Comparison of ENCODE assay signal across 1 cellular context in the genomic region with DNA sequence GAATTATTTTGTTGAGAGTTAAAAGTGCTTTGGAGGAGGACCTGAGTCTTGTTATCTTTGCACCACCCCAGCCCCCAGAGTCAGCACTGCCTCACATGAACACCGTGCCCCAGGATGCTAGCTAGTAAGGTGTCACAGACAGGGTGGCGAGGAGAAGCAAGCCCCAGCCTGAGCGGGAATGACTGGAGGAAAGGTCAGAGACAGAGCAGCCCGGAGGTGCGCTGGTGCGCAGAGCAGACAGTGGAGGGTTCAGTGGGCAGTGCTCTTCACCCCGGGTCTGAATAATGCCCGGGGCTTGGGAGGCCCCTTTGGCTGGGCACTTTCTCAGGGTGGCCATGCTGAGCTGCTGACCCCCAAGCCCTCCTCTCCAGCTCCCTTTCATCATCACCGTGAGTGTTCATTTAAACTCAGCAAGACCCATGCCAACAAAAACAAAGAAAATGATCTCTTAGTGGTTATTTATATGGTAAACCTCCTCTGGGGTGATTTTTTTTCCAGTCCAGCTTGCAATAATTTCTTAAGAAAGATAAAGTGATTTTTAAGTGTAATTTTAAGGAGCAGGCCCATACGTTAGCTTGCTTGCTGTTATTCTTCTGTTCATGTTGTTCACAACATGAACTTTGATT.
TF ChIP-seq lines count a peak whose summit lies in the region.

No MANE protein-coding gene starts in this region.

TF ChIP-seq in HEK293, 187 proteins besides CTCF, POLR2A, EP300 and RAD21 (continued from another document and continues in another):
- TF ChIP-seq, protein P1, sequence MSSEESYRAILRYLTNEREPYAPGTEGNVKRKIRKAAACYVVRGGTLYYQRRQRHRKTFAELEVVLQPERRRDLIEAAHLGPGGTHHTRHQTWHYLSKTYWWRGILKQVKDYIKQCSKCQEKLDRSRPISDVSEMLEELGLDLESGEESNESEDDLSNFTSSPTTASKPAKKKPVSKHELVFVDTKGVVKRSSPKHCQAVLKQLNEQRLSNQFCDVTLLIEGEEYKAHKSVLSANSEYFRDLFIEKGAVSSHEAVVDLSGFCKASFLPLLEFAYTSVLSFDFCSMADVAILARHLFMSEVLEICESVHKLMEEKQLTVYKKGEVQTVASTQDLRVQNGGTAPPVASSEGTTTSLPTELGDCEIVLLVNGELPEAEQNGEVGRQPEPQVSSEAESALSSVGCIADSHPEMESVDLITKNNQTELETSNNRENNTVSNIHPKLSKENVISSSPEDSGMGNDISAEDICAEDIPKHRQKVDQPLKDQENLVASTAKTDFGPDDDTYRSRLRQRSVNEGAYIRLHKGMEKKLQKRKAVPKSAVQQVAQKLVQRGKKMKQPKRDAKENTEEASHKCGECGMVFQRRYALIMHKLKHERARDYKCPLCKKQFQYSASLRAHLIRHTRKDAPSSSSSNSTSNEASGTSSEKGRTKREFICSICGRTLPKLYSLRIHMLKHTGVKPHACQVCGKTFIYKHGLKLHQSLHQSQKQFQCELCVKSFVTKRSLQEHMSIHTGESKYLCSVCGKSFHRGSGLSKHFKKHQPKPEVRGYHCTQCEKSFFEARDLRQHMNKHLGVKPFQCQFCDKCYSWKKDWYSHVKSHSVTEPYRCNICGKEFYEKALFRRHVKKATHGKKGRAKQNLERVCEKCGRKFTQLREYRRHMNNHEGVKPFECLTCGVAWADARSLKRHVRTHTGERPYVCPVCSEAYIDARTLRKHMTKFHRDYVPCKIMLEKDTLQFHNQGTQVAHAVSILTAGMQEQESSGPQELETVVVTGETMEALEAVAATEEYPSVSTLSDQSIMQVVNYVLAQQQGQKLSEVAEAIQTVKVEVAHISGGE (tag by site-specific recombination; conservative IDR thresholded peaks at IDR 0.05; ENCODE audit: low read depth) = no peak
- TF ChIP-seq ZNF664 (tag by site-specific recombination; IDR thresholded peaks at IDR 0.05) (0 out of 2 replicates have a peak, but pooled peaks have one; percentile 27), ZSCAN16 (tag by site-specific recombination; IDR thresholded peaks at IDR 0.05) (no peak), ZNF341 (tag by site-specific recombination; IDR thresholded peaks at IDR 0.05; ENCODE audit: low read depth) (no peak), TCF7L2 (IDR thresholded peaks at IDR 0.05; ENCODE audit: borderline replicate concordance, low read depth, low read length) (no peak), ZNF16 (tag by site-specific recombination; IDR thresholded peaks at IDR 0.05; ENCODE audit: low read depth) (no peak), ZSCAN30 (tag by site-specific recombination; IDR thresholded peaks at IDR 0.05) (peak; percentile 6; the same call in 1 of the 2 replicates), ZFP41 (tag by site-specific recombination; IDR thresholded peaks at IDR 0.05; ENCODE audit: borderline replicate concordance) (no peak), IKZF3 (tag by site-specific recombination; IDR thresholded peaks at IDR 0.05) (peak; percentile 55; the same call in 1 of the 2 replicates), ZNF837 (tag by site-specific recombination; IDR thresholded peaks at IDR 0.05) (no peak), ZNF843 (tag by site-specific recombination; IDR thresholded peaks at IDR 0.05) (peak; percentile 64; the same call in 1 of the 2 replicates), GLIS1 (tag by site-specific recombination; IDR thresholded peaks at IDR 0.05) (peak; percentile 52; the same call in 1 of the 2 replicates), ZNF175 (tag by site-specific recombination; IDR thresholded peaks at IDR 0.05) (no peak), ZBTB48 (tag by site-specific recombination; IDR thresholded peaks at IDR 0.05) (no peak), MZF1 (tag by site-specific recombination; IDR thresholded peaks at IDR 0.05; ENCODE audit: borderline replicate concordance) (0 out of 2 replicates have a peak, but pooled peaks have one; percentile 44), ZNF596 (tag by site-specific recombination; IDR thresholded peaks at IDR 0.05) (no peak), ZNF221 (tag by site-specific recombination; IDR thresholded peaks at IDR 0.05; ENCODE audit: borderline replicate concordance) (no peak), ZEB2 (tag by site-specific recombination; IDR thresholded peaks at IDR 0.05) (0 out of 2 replicates have a peak, but pooled peaks have one; percentile 28), ZNF76 (tag by site-specific recombination; IDR thresholded peaks at IDR 0.05; ENCODE audit: borderline replicate concordance, low read depth) (no peak), YY2 (tag by site-specific recombination; IDR thresholded peaks at IDR 0.05) (no peak), GFI1B (tag by site-specific recombination; IDR thresholded peaks at IDR 0.05) (no peak), ZNF391 (tag by site-specific recombination; IDR thresholded peaks at IDR 0.05; ENCODE audit: borderline replicate concordance, low read depth) (no peak), ZIC2 (tag by site-specific recombination; IDR thresholded peaks at IDR 0.05) (peak; percentile 92), ZNF571 (tag by site-specific recombination; IDR thresholded peaks at IDR 0.05) (no peak), ZNF10 (tag by site-specific recombination; IDR thresholded peaks at IDR 0.05) (no peak)
- TF ChIP-seq, protein P2, sequence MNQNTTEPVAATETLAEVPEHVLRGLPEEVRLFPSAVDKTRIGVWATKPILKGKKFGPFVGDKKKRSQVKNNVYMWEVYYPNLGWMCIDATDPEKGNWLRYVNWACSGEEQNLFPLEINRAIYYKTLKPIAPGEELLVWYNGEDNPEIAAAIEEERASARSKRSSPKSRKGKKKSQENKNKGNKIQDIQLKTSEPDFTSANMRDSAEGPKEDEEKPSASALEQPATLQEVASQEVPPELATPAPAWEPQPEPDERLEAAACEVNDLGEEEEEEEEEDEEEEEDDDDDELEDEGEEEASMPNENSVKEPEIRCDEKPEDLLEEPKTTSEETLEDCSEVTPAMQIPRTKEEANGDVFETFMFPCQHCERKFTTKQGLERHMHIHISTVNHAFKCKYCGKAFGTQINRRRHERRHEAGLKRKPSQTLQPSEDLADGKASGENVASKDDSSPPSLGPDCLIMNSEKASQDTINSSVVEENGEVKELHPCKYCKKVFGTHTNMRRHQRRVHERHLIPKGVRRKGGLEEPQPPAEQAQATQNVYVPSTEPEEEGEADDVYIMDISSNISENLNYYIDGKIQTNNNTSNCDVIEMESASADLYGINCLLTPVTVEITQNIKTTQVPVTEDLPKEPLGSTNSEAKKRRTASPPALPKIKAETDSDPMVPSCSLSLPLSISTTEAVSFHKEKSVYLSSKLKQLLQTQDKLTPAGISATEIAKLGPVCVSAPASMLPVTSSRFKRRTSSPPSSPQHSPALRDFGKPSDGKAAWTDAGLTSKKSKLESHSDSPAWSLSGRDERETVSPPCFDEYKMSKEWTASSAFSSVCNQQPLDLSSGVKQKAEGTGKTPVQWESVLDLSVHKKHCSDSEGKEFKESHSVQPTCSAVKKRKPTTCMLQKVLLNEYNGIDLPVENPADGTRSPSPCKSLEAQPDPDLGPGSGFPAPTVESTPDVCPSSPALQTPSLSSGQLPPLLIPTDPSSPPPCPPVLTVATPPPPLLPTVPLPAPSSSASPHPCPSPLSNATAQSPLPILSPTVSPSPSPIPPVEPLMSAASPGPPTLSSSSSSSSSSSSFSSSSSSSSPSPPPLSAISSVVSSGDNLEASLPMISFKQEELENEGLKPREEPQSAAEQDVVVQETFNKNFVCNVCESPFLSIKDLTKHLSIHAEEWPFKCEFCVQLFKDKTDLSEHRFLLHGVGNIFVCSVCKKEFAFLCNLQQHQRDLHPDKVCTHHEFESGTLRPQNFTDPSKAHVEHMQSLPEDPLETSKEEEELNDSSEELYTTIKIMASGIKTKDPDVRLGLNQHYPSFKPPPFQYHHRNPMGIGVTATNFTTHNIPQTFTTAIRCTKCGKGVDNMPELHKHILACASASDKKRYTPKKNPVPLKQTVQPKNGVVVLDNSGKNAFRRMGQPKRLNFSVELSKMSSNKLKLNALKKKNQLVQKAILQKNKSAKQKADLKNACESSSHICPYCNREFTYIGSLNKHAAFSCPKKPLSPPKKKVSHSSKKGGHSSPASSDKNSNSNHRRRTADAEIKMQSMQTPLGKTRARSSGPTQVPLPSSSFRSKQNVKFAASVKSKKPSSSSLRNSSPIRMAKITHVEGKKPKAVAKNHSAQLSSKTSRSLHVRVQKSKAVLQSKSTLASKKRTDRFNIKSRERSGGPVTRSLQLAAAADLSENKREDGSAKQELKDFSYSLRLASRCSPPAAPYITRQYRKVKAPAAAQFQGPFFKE (tag by site-specific recombination; IDR thresholded peaks at IDR 0.05; ENCODE audit: borderline replicate concordance) = no peak
- TF ChIP-seq, protein P3, sequence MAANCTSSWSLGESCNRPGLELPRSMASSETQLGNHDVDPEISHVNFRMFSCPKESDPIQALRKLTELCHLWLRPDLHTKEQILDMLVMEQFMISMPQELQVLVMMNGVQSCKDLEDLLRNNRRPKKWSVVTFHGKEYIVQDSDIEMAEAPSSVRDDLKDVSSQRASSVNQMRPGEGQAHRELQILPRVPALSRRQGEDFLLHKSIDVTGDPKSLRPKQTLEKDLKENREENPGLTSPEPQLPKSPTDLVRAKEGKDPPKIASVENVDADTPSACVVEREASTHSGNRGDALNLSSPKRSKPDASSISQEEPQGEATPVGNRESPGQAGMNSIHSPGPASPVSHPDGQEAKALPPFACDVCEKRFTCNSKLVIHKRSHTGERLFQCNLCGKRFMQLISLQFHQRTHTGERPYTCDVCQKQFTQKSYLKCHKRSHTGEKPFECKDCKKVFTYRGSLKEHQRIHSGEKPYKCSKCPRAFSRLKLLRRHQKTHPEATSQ (tag by site-specific recombination; IDR thresholded peaks at IDR 0.05) = no peak
- TF ChIP-seq, protein P4, sequence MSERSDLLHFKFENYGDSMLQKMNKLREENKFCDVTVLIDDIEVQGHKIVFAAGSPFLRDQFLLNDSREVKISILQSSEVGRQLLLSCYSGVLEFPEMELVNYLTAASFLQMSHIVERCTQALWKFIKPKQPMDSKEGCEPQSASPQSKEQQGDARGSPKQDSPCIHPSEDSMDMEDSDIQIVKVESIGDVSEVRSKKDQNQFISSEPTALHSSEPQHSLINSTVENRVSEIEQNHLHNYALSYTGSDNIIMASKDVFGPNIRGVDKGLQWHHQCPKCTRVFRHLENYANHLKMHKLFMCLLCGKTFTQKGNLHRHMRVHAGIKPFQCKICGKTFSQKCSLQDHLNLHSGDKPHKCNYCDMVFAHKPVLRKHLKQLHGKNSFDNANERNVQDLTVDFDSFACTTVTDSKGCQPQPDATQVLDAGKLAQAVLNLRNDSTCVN (tag by site-specific recombination; optimal IDR thresholded peaks at IDR 0.05) = no peak
- TF ChIP-seq, protein P5, sequence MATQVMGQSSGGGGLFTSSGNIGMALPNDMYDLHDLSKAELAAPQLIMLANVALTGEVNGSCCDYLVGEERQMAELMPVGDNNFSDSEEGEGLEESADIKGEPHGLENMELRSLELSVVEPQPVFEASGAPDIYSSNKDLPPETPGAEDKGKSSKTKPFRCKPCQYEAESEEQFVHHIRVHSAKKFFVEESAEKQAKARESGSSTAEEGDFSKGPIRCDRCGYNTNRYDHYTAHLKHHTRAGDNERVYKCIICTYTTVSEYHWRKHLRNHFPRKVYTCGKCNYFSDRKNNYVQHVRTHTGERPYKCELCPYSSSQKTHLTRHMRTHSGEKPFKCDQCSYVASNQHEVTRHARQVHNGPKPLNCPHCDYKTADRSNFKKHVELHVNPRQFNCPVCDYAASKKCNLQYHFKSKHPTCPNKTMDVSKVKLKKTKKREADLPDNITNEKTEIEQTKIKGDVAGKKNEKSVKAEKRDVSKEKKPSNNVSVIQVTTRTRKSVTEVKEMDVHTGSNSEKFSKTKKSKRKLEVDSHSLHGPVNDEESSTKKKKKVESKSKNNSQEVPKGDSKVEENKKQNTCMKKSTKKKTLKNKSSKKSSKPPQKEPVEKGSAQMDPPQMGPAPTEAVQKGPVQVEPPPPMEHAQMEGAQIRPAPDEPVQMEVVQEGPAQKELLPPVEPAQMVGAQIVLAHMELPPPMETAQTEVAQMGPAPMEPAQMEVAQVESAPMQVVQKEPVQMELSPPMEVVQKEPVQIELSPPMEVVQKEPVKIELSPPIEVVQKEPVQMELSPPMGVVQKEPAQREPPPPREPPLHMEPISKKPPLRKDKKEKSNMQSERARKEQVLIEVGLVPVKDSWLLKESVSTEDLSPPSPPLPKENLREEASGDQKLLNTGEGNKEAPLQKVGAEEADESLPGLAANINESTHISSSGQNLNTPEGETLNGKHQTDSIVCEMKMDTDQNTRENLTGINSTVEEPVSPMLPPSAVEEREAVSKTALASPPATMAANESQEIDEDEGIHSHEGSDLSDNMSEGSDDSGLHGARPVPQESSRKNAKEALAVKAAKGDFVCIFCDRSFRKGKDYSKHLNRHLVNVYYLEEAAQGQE (tag by site-specific recombination; IDR thresholded peaks at IDR 0.05) = no peak
- TF ChIP-seq, protein P6, sequence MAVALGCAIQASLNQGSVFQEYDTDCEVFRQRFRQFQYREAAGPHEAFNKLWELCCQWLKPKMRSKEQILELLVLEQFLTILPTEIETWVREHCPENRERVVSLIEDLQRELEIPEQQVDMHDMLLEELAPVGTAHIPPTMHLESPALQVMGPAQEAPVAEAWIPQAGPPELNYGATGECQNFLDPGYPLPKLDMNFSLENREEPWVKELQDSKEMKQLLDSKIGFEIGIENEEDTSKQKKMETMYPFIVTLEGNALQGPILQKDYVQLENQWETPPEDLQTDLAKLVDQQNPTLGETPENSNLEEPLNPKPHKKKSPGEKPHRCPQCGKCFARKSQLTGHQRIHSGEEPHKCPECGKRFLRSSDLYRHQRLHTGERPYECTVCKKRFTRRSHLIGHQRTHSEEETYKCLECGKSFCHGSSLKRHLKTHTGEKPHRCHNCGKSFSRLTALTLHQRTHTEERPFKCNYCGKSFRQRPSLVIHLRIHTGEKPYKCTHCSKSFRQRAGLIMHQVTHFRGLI (tag by site-specific recombination; IDR thresholded peaks at IDR 0.05) = no peak
- TF ChIP-seq, protein P7, sequence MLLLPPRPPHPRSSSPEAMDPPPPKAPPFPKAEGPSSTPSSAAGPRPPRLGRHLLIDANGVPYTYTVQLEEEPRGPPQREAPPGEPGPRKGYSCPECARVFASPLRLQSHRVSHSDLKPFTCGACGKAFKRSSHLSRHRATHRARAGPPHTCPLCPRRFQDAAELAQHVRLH (tag by site-specific recombination; IDR thresholded peaks at IDR 0.05) = 0 out of 2 replicates have a peak, but pooled peaks have one; percentile 16
- TF ChIP-seq, protein P8, sequence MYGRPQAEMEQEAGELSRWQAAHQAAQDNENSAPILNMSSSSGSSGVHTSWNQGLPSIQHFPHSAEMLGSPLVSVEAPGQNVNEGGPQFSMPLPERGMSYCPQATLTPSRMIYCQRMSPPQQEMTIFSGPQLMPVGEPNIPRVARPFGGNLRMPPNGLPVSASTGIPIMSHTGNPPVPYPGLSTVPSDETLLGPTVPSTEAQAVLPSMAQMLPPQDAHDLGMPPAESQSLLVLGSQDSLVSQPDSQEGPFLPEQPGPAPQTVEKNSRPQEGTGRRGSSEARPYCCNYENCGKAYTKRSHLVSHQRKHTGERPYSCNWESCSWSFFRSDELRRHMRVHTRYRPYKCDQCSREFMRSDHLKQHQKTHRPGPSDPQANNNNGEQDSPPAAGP (tag by site-specific recombination; IDR thresholded peaks at IDR 0.05) = no peak
- TF ChIP-seq, protein P9, sequence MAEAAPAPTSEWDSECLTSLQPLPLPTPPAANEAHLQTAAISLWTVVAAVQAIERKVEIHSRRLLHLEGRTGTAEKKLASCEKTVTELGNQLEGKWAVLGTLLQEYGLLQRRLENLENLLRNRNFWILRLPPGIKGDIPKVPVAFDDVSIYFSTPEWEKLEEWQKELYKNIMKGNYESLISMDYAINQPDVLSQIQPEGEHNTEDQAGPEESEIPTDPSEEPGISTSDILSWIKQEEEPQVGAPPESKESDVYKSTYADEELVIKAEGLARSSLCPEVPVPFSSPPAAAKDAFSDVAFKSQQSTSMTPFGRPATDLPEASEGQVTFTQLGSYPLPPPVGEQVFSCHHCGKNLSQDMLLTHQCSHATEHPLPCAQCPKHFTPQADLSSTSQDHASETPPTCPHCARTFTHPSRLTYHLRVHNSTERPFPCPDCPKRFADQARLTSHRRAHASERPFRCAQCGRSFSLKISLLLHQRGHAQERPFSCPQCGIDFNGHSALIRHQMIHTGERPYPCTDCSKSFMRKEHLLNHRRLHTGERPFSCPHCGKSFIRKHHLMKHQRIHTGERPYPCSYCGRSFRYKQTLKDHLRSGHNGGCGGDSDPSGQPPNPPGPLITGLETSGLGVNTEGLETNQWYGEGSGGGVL (tag by site-specific recombination; IDR thresholded peaks at IDR 0.05) = no peak
